In genomic region chr20:49484180-49485140, GRCh38 we compare ENCODE assay signal across 1 cellular context.
TF ChIP-seq lines count a peak whose summit lies in the region.

No MANE protein-coding gene starts in this region.

TF ChIP-seq in HepG2, 621 proteins besides CTCF, POLR2A, EP300 and RAD21 (continued from another document and continues in another):
- TF ChIP-seq ZNF446 (CRISPR knock-in tag; IDR thresholded peaks at IDR 0.05) = no peak
- TF ChIP-seq LRRFIP1 (CRISPR knock-in tag; conservative IDR thresholded peaks at IDR 0.05) = no peak
- no peak; the same call in 1 of the 2 replicates for TF ChIP-seq ZFP41 (CRISPR knock-in tag; IDR thresholded peaks at IDR 0.05; ENCODE audit: borderline replicate concordance)
- no peak for TF ChIP-seq HMG20B (CRISPR knock-in tag; conservative IDR thresholded peaks at IDR 0.05)
- TF ChIP-seq ARNTL (CRISPR knock-in tag; IDR thresholded peaks at IDR 0.05) = 0 out of 2 replicates have a peak, but pooled peaks have one; percentile 27
- no peak for TF ChIP-seq IRF1 (CRISPR knock-in tag; IDR thresholded peaks at IDR 0.05; ENCODE audit: low read depth)
- TF ChIP-seq SKI (IDR thresholded peaks at IDR 0.05; ENCODE audit: partially characterized antibody) = no peak
- no peak for TF ChIP-seq ARID2 (CRISPR knock-in tag; IDR thresholded peaks at IDR 0.05; ENCODE audit: borderline replicate concordance)
- no peak for TF ChIP-seq CBX1 (IDR thresholded peaks at IDR 0.05; ENCODE audit: low read depth)
- TF ChIP-seq FOXP1 (IDR thresholded peaks at IDR 0.05) = no peak
- TF ChIP-seq FOXP1 (CRISPR knock-in tag; IDR thresholded peaks at IDR 0.05) = no peak
- TF ChIP-seq ZNF7 (CRISPR knock-in tag; IDR thresholded peaks at IDR 0.05) = no peak
- no peak for TF ChIP-seq ZMYM2 (CRISPR knock-in tag; IDR thresholded peaks at IDR 0.05)
- TF ChIP-seq ZFP62 (CRISPR knock-in tag; IDR thresholded peaks at IDR 0.05) = no peak
- TF ChIP-seq ZNF761 (CRISPR knock-in tag; conservative IDR thresholded peaks at IDR 0.05) = 0 out of 2 replicates have a peak, but pooled peaks have one; percentile 71
- TF ChIP-seq ZNF772 (CRISPR knock-in tag; IDR thresholded peaks at IDR 0.05) = no peak
- TF ChIP-seq ZNF816 (CRISPR knock-in tag; IDR thresholded peaks at IDR 0.05; ENCODE audit: borderline replicate concordance) = no peak
- TF ChIP-seq SOX5 (CRISPR knock-in tag; IDR thresholded peaks at IDR 0.05; ENCODE audit: borderline replicate concordance) = no peak
- TF ChIP-seq SRSF4 (IDR thresholded peaks at IDR 0.05; ENCODE audit: low read depth, low read length, poor library complexity, severe bottlenecking) = no peak
- no peak for TF ChIP-seq ADNP (CRISPR knock-in tag; IDR thresholded peaks at IDR 0.05)
- TF ChIP-seq HOXD1 (CRISPR knock-in tag; IDR thresholded peaks at IDR 0.05) = no peak
- TF ChIP-seq ZNF260 (CRISPR knock-in tag; IDR thresholded peaks at IDR 0.05; ENCODE audit: borderline replicate concordance, low read depth) = no peak
- no peak for TF ChIP-seq ZMAT5 (CRISPR knock-in tag; IDR thresholded peaks at IDR 0.05; ENCODE audit: borderline replicate concordance, low read depth)
- TF ChIP-seq ZSCAN22 (CRISPR knock-in tag; IDR thresholded peaks at IDR 0.05) = no peak
- TF ChIP-seq KDM5B (CRISPR knock-in tag; IDR thresholded peaks at IDR 0.05; ENCODE audit: borderline replicate concordance) = peak; percentile 81; the same call in 1 of the 2 replicates
- TF ChIP-seq NAIF1 (CRISPR knock-in tag; IDR thresholded peaks at IDR 0.05; ENCODE audit: borderline replicate concordance) = no peak
- 0 out of 2 replicates have a peak, but pooled peaks have one; percentile 48 for TF ChIP-seq ZNF724P (CRISPR knock-in tag; IDR thresholded peaks at IDR 0.05; ENCODE audit: borderline replicate concordance)
- peak; percentile 90; the same call in 1 of the 2 replicates for TF ChIP-seq KLF13 (CRISPR knock-in tag; IDR thresholded peaks at IDR 0.05)
- peak; percentile 59; the same call in 1 of the 2 replicates for TF ChIP-seq E2F5 (CRISPR knock-in tag; conservative IDR thresholded peaks at IDR 0.05)
- peak; percentile 14 for TF ChIP-seq TBL1XR1 (IDR thresholded peaks at IDR 0.05; ENCODE audit: borderline replicate concordance, low read length, partially characterized antibody)
- TF ChIP-seq FOSL2 (CRISPR knock-in tag; IDR thresholded peaks at IDR 0.05) = 0 out of 2 replicates have a peak, but pooled peaks have one; percentile 29
- TF ChIP-seq ZSCAN9 (CRISPR knock-in tag; IDR thresholded peaks at IDR 0.05; ENCODE audit: borderline replicate concordance) = peak; percentile 71; the same call in 1 of the 2 replicates
- peak; percentile 66; the same call in 1 of the 2 replicates for TF ChIP-seq ZNF280B (CRISPR knock-in tag; IDR thresholded peaks at IDR 0.05; ENCODE audit: borderline replicate concordance)
- TF ChIP-seq ZNF292 (CRISPR knock-in tag; IDR thresholded peaks at IDR 0.05; ENCODE audit: borderline replicate concordance, low read depth) = no peak
- peak; percentile 76; the same call in 1 of the 2 replicates for TF ChIP-seq ZNF556 (CRISPR knock-in tag; IDR thresholded peaks at IDR 0.05; ENCODE audit: borderline replicate concordance)
- no peak for TF ChIP-seq ASH2L (IDR thresholded peaks at IDR 0.05; ENCODE audit: insufficient read length, low read depth, low read length)
- TF ChIP-seq SAP130 (CRISPR knock-in tag; IDR thresholded peaks at IDR 0.05; ENCODE audit: low read depth) = peak; percentile 47; the same call in 1 of the 2 replicates
- no peak for TF ChIP-seq AKNA (CRISPR knock-in tag; IDR thresholded peaks at IDR 0.05; ENCODE audit: borderline replicate concordance)
- TF ChIP-seq GLI4 (CRISPR knock-in tag; IDR thresholded peaks at IDR 0.05; ENCODE audit: borderline replicate concordance) = peak; percentile 73; the same call in 1 of the 2 replicates
- TF ChIP-seq STAG1 (CRISPR knock-in tag; IDR thresholded peaks at IDR 0.05) = peak; percentile 92
- TF ChIP-seq ZNF713 (CRISPR knock-in tag; IDR thresholded peaks at IDR 0.05) = 0 out of 2 replicates have a peak, but pooled peaks have one; percentile 24
- no peak for TF ChIP-seq EHMT2 (IDR thresholded peaks at IDR 0.05; ENCODE audit: borderline replicate concordance, low read depth, low read length)
- TF ChIP-seq ZNF546 (CRISPR knock-in tag; conservative IDR thresholded peaks at IDR 0.05) = no peak
- no peak for TF ChIP-seq PLRG1 (conservative IDR thresholded peaks at IDR 0.05)
- TF ChIP-seq ETS1 (CRISPR knock-in tag; IDR thresholded peaks at IDR 0.05) = no peak
- no peak for TF ChIP-seq ZNF382 (CRISPR knock-in tag; IDR thresholded peaks at IDR 0.05; ENCODE audit: borderline replicate concordance)
- TF ChIP-seq ZNF615 (CRISPR knock-in tag; IDR thresholded peaks at IDR 0.05; ENCODE audit: borderline replicate concordance) = no peak
- peak; percentile 80 for TF ChIP-seq AGO1 (IDR thresholded peaks at IDR 0.05; ENCODE audit: low read depth, low read length, poor library complexity, severe bottlenecking)
- peak; percentile 55; the same call in 1 of the 2 replicates for TF ChIP-seq FOXO1 (CRISPR knock-in tag; IDR thresholded peaks at IDR 0.05)
- peak; percentile 92 for TF ChIP-seq WIZ (CRISPR knock-in tag; IDR thresholded peaks at IDR 0.05)
- TF ChIP-seq CBX2 (IDR thresholded peaks at IDR 0.05; ENCODE audit: low read depth, low read length) = no peak
- TF ChIP-seq CBX2 (CRISPR knock-in tag; IDR thresholded peaks at IDR 0.05; ENCODE audit: low read depth) = no peak
- peak; percentile 55; the same call in 1 of the 2 replicates for TF ChIP-seq ATF2 (CRISPR knock-in tag; IDR thresholded peaks at IDR 0.05)
- TF ChIP-seq ATRX (CRISPR knock-in tag; IDR thresholded peaks at IDR 0.05; ENCODE audit: borderline replicate concordance) = no peak
- no peak for TF ChIP-seq SETDB1 (CRISPR knock-in tag; IDR thresholded peaks at IDR 0.05; ENCODE audit: borderline replicate concordance)
- peak; percentile 66; the same call in 1 of the 2 replicates for TF ChIP-seq HIVEP1 (CRISPR knock-in tag; IDR thresholded peaks at IDR 0.05)
- no peak for TF ChIP-seq TERF1 (CRISPR knock-in tag; IDR thresholded peaks at IDR 0.05)
